ENCODE assay signal across 21 cellular contexts in genomic region chr2:211174631-211175030, GRCh38.
DNase-seq lines count a peak whose midpoint lies in the region; ATAC-seq and TF ChIP-seq lines count a peak whose summit lies in the region.
"Had no signal": no experiment of that assay in that cellular context is flagged by ENCODE, and none has a peak within 500 bp of the region (broad histone marks: within the 10 kb centered on the region; RNA-seq: fewer than 3 reads in every experiment).

No MANE protein-coding gene starts in this region.

- H3K27ac ChIP-seq in parathyroid adenoma = no peak overlapping the region
- H3K27ac ChIP-seq: A549; BLaER1 treated with 17β-estradiol and CSF1 and Interleukin-3, amounts not matched to agents 10 nM and 100 nM had no signal

- H3K4me3 ChIP-seq in LNCaP clone FGC (ENCODE audit: low read depth, low read length) (no peak overlapping the region), parathyroid adenoma (ENCODE audit: low read depth, low read length) (no peak overlapping the region)
- H3K4me3 ChIP-seq: A549; BLaER1 treated with 17β-estradiol and CSF1 and Interleukin-3, amounts not matched to agents 10 nM and 100 nM; HAP-1 had no signal

- no peaks in the 10 kb centered on the region for H3K79me2 ChIP-seq in parathyroid adenoma

- peak overlapping the region; percentile 61 for H2AFZ ChIP-seq in parathyroid adenoma

- H3K4me1 ChIP-seq in parathyroid adenoma = peaks cover 9% of the 10 kb centered on the region
- H3K4me1 ChIP-seq: A549; BLaER1 treated with 17β-estradiol and CSF1 and Interleukin-3, amounts not matched to agents 10 nM and 100 nM; HAP-1 had no signal

- H3K9ac ChIP-seq in parathyroid adenoma = no peak overlapping the region
- H3K9ac ChIP-seq: BLaER1 treated with 17β-estradiol and CSF1 and Interleukin-3, amounts not matched to agents 10 nM and 100 nM had no signal

- ATAC-seq in GM18519 (IDR thresholded peaks at IDR 0.05; ENCODE audit: low FRiP score, unreplicated experiment) = no peak
- ATAC-seq: A549 had no signal

- H3K4me2 ChIP-seq in parathyroid adenoma (ENCODE audit: low read length) = no peak overlapping the region
- H3K4me2 ChIP-seq: A549; BLaER1 treated with 17β-estradiol and CSF1 and Interleukin-3, amounts not matched to agents 10 nM and 100 nM had no signal

- H3K27me3 ChIP-seq in parathyroid adenoma (ENCODE audit: control insufficient read depth, insufficient read depth, low read length) = no peaks in the 10 kb centered on the region
- H3K27me3 ChIP-seq: BE2C; BLaER1 treated with 17β-estradiol and CSF1 and Interleukin-3, amounts not matched to agents 10 nM and 100 nM had no signal

- TF ChIP-seq CTCF in LNCaP clone FGC (IDR thresholded peaks at IDR 0.05; ENCODE audit: control insufficient read depth, extremely low read depth, insufficient read depth) (no peak), parathyroid adenoma (IDR thresholded peaks at IDR 0.05) (no peak)

- DNase-seq in LNCaP clone FGC (ENCODE audit: low read depth) (peak; percentile 50), cerebellar cortex (ENCODE audit: low spot score) (peak; percentile 59), NCI-H2196 treated with DMSO at 0.1 percent for 48 hours (lab: John Stamatoyannopoulos, UW; ENCODE audit: unreplicated experiment) (no peak), HuH-7 (ENCODE audit: low spot score) (no peak)
- DNase-seq: 8988T; ACHN; AML-193; BE2C; CD4-positive, alpha-beta T cell; CD8-positive, alpha-beta memory T cell; DMS 273 treated with DMSO at 0.1 percent for 48 hours; DMS79; EL; GF-D8; GOT3; HFFc6 had no signal

- H3K36me3 ChIP-seq in parathyroid adenoma (ENCODE audit: control insufficient read depth, insufficient read depth, low read length) = no peaks in the 10 kb centered on the region
- H3K36me3 ChIP-seq: BE2C; BLaER1 treated with 17β-estradiol and CSF1 and Interleukin-3, amounts not matched to agents 10 nM and 100 nM; HAP-1 had no signal

- H3K9me3 ChIP-seq in parathyroid adenoma (ENCODE audit: control insufficient read depth, low read length) = no peaks in the 10 kb centered on the region
- H3K9me3 ChIP-seq: A549; BE2C; BLaER1 treated with 17β-estradiol and CSF1 and Interleukin-3, amounts not matched to agents 10 nM and 100 nM; HAP-1 had no signal

Comparison
In these comparisons a context has a peak if more than half of its experiments do, and no peak if none do; other contexts are left out.
1. DNase-seq: peak in LNCaP clone FGC (single experiment) and cerebellar cortex (single experiment); none in NCI-H2196 treated with DMSO at 0.1 percent for 48 hours (single experiment) and HuH-7 (single experiment).